Comparison of ENCODE assay signal across 8 cellular contexts in the genomic region with DNA sequence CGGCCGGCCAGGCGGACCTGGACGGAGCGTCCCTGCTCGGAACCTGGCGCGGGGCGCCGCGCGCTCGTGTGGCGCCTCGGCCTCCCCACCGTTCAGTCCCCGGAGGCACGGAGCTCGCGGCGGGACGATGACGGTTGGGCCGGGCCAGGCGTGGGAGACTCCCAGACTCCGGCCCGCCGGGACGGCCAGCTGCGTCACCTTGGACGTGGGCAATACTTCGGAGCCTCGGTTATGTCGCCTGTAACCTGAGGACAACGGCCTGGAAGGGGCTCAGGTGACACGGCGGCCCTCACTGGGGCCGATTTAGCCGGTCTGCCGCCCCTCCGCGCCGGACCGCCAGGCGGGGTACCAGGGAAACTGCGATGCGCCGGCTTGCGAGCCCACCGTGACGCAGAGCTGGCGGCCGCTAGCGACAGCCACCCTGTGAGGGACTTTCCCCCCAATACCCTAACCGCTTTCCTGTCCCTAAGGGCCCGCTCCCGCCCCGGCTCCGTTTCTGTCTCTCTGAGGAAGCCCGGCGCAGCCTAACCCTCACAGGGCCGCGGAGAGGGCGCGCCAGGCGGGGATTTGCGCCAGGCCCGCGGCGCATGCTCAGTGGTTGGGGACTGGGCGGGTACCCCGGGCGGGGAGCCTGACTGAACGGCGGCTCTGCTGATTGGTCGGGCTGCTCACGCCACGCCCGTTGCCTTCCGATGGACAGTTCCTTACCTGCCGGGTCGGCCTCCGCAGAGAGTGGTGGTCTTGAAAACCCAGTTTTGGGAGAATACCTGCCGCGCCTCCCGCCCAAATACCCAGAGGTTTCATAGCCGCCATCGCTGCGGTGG.
DNase-seq lines count a peak whose midpoint lies in the region; ATAC-seq and TF ChIP-seq lines count a peak whose summit lies in the region.

No MANE protein-coding gene starts in this region.

- peak overlapping the region; percentile 95 for H3K4me2 ChIP-seq in OCI-LY7 (ENCODE audit: low read length)

- peak; percentile 79 for ATAC-seq in GM21390 (IDR thresholded peaks at IDR 0.05; ENCODE audit: unreplicated experiment)
- ATAC-seq in activated T-cell treated with anti-CD3 and anti-CD28 coated beads, Interleukin-2, amount 50 U/mL, for 72 hours (replicated peaks in 1 of 2): peak; percentile 83

- H3K9me2 ChIP-seq in OCI-LY7 (ENCODE audit: insufficient read depth, low read length): no peaks in the 10 kb centered on the region

- no peaks in the 10 kb centered on the region for H4K20me1 ChIP-seq in OCI-LY7 (ENCODE audit: insufficient read depth, low read length)

- H3K36me3 Mint-ChIP-seq in Caco-2 (ENCODE audit: insufficient read depth, unreplicated experiment): peaks cover 8% of the 10 kb centered on the region
- peaks cover 0 to 5% of the 10 kb centered on the region in 2 donors for H3K36me3 Mint-ChIP-seq in activated T-cell treated with anti-CD3 and anti-CD28 coated beads, Interleukin-2, amount 50 U/mL, for 72 hours (ENCODE audit: insufficient read depth in 2 of 2)

- peak; percentile 29 to 47 for TF ChIP-seq CTCF in Caco-2 (IDR thresholded peaks at IDR 0.05; ENCODE audit: insufficient read depth in 1 of 2, low read depth in 1 of 2, low read length in 1 of 2, severe bottlenecking in 1 of 2, unreplicated experiment in 1 of 2)
- no peak for TF ChIP-seq CTCF in OCI-LY7 (conservative IDR thresholded peaks at IDR 0.05; ENCODE audit: low read length)
- peak; percentile 4 to 43 (median 29) for TF ChIP-seq CTCF in esophagus muscularis mucosa (IDR thresholded peaks at IDR 0.05)

- TF ChIP-seq EP300 in esophagus muscularis mucosa (IDR thresholded peaks at IDR 0.05): no peak

- peak overlapping the region; percentile 97 for H2AFZ ChIP-seq in OCI-LY7 (ENCODE audit: low read length)

- H3K79me2 ChIP-seq in OCI-LY7 (ENCODE audit: insufficient read depth, low read depth, low read length): peaks cover 26% of the 10 kb centered on the region; the same call in 1 of the 2 replicates

- H3K27ac Mint-ChIP-seq in Caco-2 (ENCODE audit: unreplicated experiment): peak overlapping the region; percentile 92
- peak overlapping the region; percentile 97 for H3K27ac Mint-ChIP-seq in activated T-cell treated with anti-CD3 and anti-CD28 coated beads, Interleukin-2, amount 50 U/mL, for 72 hours

- intact Hi-C loops in Caco-2 (cut with micrococcal nuclease; ENCODE audit: unreplicated experiment): loop anchor here (1.0 to 5.0 kb wide), 4 partner anchors 45 to 179 kb away; partner anchors contain the start of genes DOCK9 and UBAC2
- intact Hi-C loops in OCI-LY7 (cut with micrococcal nuclease; ENCODE audit: unreplicated experiment): loop anchor here (2.0 to 5.0 kb wide), 2 partner anchors 37 to 415 kb away; partner anchors contain the start of gene TM9SF2
- intact Hi-C loops in esophagus muscularis mucosa (cut with DNase I): loop anchor here (5.0 kb wide), 1 partner anchor 115 kb away; the partner anchor contains the start of gene UBAC2

- H3K27ac ChIP-seq in OCI-LY7 (ENCODE audit: low read depth, low read length, poor library complexity, severe bottlenecking): peak overlapping the region; percentile 84
- peak overlapping the region; percentile 96 to 99 (median 98) for H3K27ac ChIP-seq in esophagus muscularis mucosa (replicated peaks in 1 of 4)
- H3K27ac ChIP-seq in muscle layer of duodenum (ENCODE audit: low read length): peak overlapping the region; percentile 68

- H3K4me3 ChIP-seq in Caco-2 (ENCODE audit: low read depth, low read length) (peak overlapping the region; percentile 96), OCI-LY7 (ENCODE audit: low read depth, low read length, poor library complexity, severe bottlenecking) (peak overlapping the region; percentile 82), esophagus muscularis mucosa (peak overlapping the region; percentile 71 to 95 (median 86)), muscle layer of duodenum (ENCODE audit: low read depth in 1 of 2, low read length in 2 of 2) (peak overlapping the region; percentile 88 to 93)

- H3K4me3 Mint-ChIP-seq in Caco-2 (ENCODE audit: unreplicated experiment): peak overlapping the region; percentile 98
- H3K4me3 Mint-ChIP-seq in activated T-cell treated with anti-CD3 and anti-CD28 coated beads, Interleukin-2, amount 50 U/mL, for 72 hours: peak overlapping the region; percentile 98

- H3K36me3 ChIP-seq in Caco-2 (ENCODE audit: control insufficient read depth, insufficient read depth, low read length) (no peaks in the 10 kb centered on the region), OCI-LY7 (ENCODE audit: insufficient read depth, low read length) (no peaks in the 10 kb centered on the region), esophagus muscularis mucosa (no peaks in the 10 kb centered on the region), muscle layer of duodenum (ENCODE audit: control insufficient read depth in 1 of 2, insufficient read depth in 2 of 2, low read length in 2 of 2) (no peaks in the 10 kb centered on the region)

- BruUV-seq in Caco-2 (replicated peaks; lab: Mats Ljungman, UMichigan) (no TSS peak), OCI-LY7 (replicated peaks; lab: Mats Ljungman, UMichigan) (no TSS peak)

- POLR2A ChIA-PET in Caco-2 (lab: Charles Lee): interaction anchor here (0.6 to 0.8 kb wide), 2 partner anchors 9 to 109 kb away, joined by 3 read pairs; partner anchors contain the start of gene DOCK9
- POLR2A ChIA-PET in OCI-LY7 (lab: Charles Lee): interaction anchor here (0.7 to 1.7 kb wide), 2 partner anchors 38 to 179 kb away, joined by 3 to 4 read pairs; no protein-coding TSS in a partner anchor

- peak; percentile 94 to 96 for DNase-seq in Caco-2
- DNase-seq in HUDEP-2 (lab: John Stamatoyannopoulos, UW; ENCODE audit: unreplicated experiment in 76 of 76): peak in 75 of 76 experiments; percentile 8 to 92 (median 82)
- DNase-seq in OCI-LY7 (ENCODE audit: low spot score): peak; percentile 88
- peak; percentile 95 to 97 for DNase-seq in activated T-cell treated with anti-CD3 and anti-CD28 coated beads, Interleukin-2, amount 50 U/mL, for 72 hours
- DNase-seq in esophagus muscularis mucosa (ENCODE audit: extremely low spot score): peak; percentile 97
- DNase-seq in stimulated activated CD8-positive, alpha-beta memory T cell treated with anti-CD3 and anti-CD28 coated beads, Interleukin-7, amount 100 ng/mL, for 24 hours (ENCODE audit: low read depth): peak; percentile 82

- no CpG with 5 or more reads among the region's 89 CpGs for WGBS in esophagus muscularis mucosa

- CTCF ChIA-PET in Caco-2 (lab: Charles Lee) (interaction anchor here (0.6 to 1.5 kb wide), 2 partner anchors 9 to 814 kb away, joined by 3 read pairs; no protein-coding TSS in a partner anchor), OCI-LY7 (lab: Charles Lee; ENCODE audit: unreplicated experiment) (no interaction called here)

- no peaks in the 10 kb centered on the region for H3K27me3 ChIP-seq in Caco-2 (replicated peaks; ENCODE audit: control insufficient read depth, insufficient read depth, low read length)
- H3K27me3 ChIP-seq in esophagus muscularis mucosa: no peaks in the 10 kb centered on the region
- H3K27me3 ChIP-seq in muscle layer of duodenum (ENCODE audit: low read depth, low read length): no peaks in the 10 kb centered on the region

- peaks cover 14% of the 10 kb centered on the region for H3K4me1 Mint-ChIP-seq in Caco-2 (ENCODE audit: low read depth, unreplicated experiment)
- peaks cover 34% of the 10 kb centered on the region for H3K4me1 Mint-ChIP-seq in activated T-cell treated with anti-CD3 and anti-CD28 coated beads, Interleukin-2, amount 50 U/mL, for 72 hours (ENCODE audit: low read depth)

- no peaks in the 10 kb centered on the region for H3K27me3 Mint-ChIP-seq in Caco-2 (ENCODE audit: insufficient read depth, unreplicated experiment)
- no peaks in the 10 kb centered on the region for H3K27me3 Mint-ChIP-seq in activated T-cell treated with anti-CD3 and anti-CD28 coated beads, Interleukin-2, amount 50 U/mL, for 72 hours (ENCODE audit: low read depth)

- peak; percentile 58 for TF ChIP-seq POLR2A in esophagus muscularis mucosa (IDR thresholded peaks at IDR 0.05; ENCODE audit: low read depth)

- no peaks in the 10 kb centered on the region for H3K9me3 Mint-ChIP-seq in Caco-2 (ENCODE audit: unreplicated experiment)
- no peaks in the 10 kb centered on the region for H3K9me3 Mint-ChIP-seq in activated T-cell treated with anti-CD3 and anti-CD28 coated beads, Interleukin-2, amount 50 U/mL, for 72 hours

- H3K9me3 ChIP-seq in Caco-2 (no peaks in the 10 kb centered on the region), OCI-LY7 (ENCODE audit: low read length) (no peaks in the 10 kb centered on the region), esophagus muscularis mucosa (no peaks in the 10 kb centered on the region), muscle layer of duodenum (ENCODE audit: control insufficient read depth in 1 of 2, low read length in 2 of 2) (no peaks in the 10 kb centered on the region)

- H3K4me1 ChIP-seq in Caco-2 (peaks cover 14% of the 10 kb centered on the region), OCI-LY7 (ENCODE audit: insufficient read depth, low read length, poor library complexity, severe bottlenecking) (peaks cover 31% of the 10 kb centered on the region), esophagus muscularis mucosa (peaks cover 7 to 35% (median 34%) of the 10 kb centered on the region in 4 donors), muscle layer of duodenum (ENCODE audit: control insufficient read depth in 1 of 2, insufficient read depth in 2 of 2, low read length in 2 of 2) (peaks cover 0 to 16% of the 10 kb centered on the region in 2 donors)

Comparison
In these comparisons a context has a peak if more than half of its experiments do, and no peak if none do; other contexts are left out.
1. Peak in every context shown above with its lines: DNase-seq, ATAC-seq, H3K4me3 ChIP-seq and H3K27ac ChIP-seq.